In genomic region chr22:44335903-44336803, GRCh38 we compare ENCODE assay signal across 13 cellular contexts. TPM values are rescaled to one million over a fixed set of nuclear protein-coding genes. Genes with fewer than 3 reads are reported as not detected.
DNase-seq lines count a peak whose midpoint lies in the region; ATAC-seq, FAIRE-seq and TF ChIP-seq lines count a peak whose summit lies in the region.
"Had no signal": no experiment of that assay in that cellular context is flagged by ENCODE, and none has a peak within 500 bp of the region (broad histone marks: within the 10 kb centered on the region; RNA-seq: fewer than 3 reads in every experiment).

No MANE protein-coding gene starts in this region.

- TF ChIP-seq CTCF in GM12872 (IDR thresholded peaks at IDR 0.05; ENCODE audit: insufficient read depth, low read depth, low read length) (0 out of 3 replicates have a peak, but pooled peaks have one; percentile 1), RWPE2 (IDR thresholded peaks at IDR 0.05; ENCODE audit: poor library complexity, severe bottlenecking) (peak; percentile 52)

- intact Hi-C loops in left colon (cut with DNase I, micrococcal nuclease): no loop called here

- peaks cover 13% of the 10 kb centered on the region for H3K27me3 ChIP-seq in RWPE2 (ENCODE audit: insufficient read depth, poor library complexity, severe bottlenecking)

- H3K9me3 ChIP-seq in RWPE2 (ENCODE audit: severe bottlenecking): no peaks in the 10 kb centered on the region
- H3K9me3 ChIP-seq: esophagus muscularis mucosa had no signal

- H3K4me1 ChIP-seq in RWPE2 (ENCODE audit: insufficient read depth, poor library complexity, severe bottlenecking): no peaks in the 10 kb centered on the region

- DNase-seq in DMS153 treated with DMSO at 0.1 percent for 48 hours (lab: John Stamatoyannopoulos, UW; ENCODE audit: unreplicated experiment) (peak; percentile 33), RWPE2 (ENCODE audit: low spot score) (no peak), left colon (no peak), pons (ENCODE audit: low spot score) (no peak), RCC 7860 (ENCODE audit: low spot score) (no peak)
- DNase-seq: CD8-positive, alpha-beta memory T cell; Karpas-422; SHP77; stimulated activated CD4-positive, alpha-beta T cell treated with anti-CD3 and anti-CD28 coated beads, Interleukin-4, amount 100 ng/mL, for 4 hours had no signal

- FAIRE-seq in RCC 7860 (lab: Jason Lieb, UNC): no peak

- no peak overlapping the region for H3K4me3 ChIP-seq in RWPE2 (ENCODE audit: severe bottlenecking)
- H3K4me3 ChIP-seq: esophagus muscularis mucosa had no signal

- H3K36me3 ChIP-seq in RWPE2 (ENCODE audit: low read depth): no peaks in the 10 kb centered on the region
- H3K36me3 ChIP-seq: esophagus muscularis mucosa had no signal

- H3K27ac ChIP-seq in RWPE2 (ENCODE audit: poor library complexity, severe bottlenecking): no peak overlapping the region
- H3K27ac ChIP-seq: esophagus muscularis mucosa had no signal

- ATAC-seq in RWPE2 (ENCODE audit: low read depth): peak; percentile 69
- ATAC-seq in left colon: peak; percentile 52
- no peak for ATAC-seq in GM21717 (IDR thresholded peaks at IDR 0.05; ENCODE audit: unreplicated experiment)

RNA-seq across cellular contexts. Expression of gene SHISAL1, which starts 23.4 kb away (rescaled TPM):
- total RNA-seq in left colon: 1 to 10 TPM in 1 of 2 donors, under 1 TPM in 1; 0.27 to 8.6 TPM
- total RNA-seq: activated T-helper 2 cell treated with anti-CD3 and anti-CD28 coated beads, Interferon-gamma antibody, Interleukin-2, Interleukin-4, amounts not matched to agents 10 μg/mL and 5 μg/mL and 100 μg/mL, durations not matched to agents 14 hours and 24 hours and 36 hours; CD8-positive, alpha-beta memory T cell had no signal
